ENCODE assay signal across 9 cellular contexts in genomic region chr3:183185696-183186095, GRCh38. TPM values are rescaled to one million over a fixed set of nuclear protein-coding genes. Genes with fewer than 3 reads are reported as not detected.
DNase-seq lines count a peak whose midpoint lies in the region; ATAC-seq and TF ChIP-seq lines count a peak whose summit lies in the region.
"Had no signal": no experiment of that assay in that cellular context is flagged by ENCODE, and none has a peak within 500 bp of the region (broad histone marks: within the 10 kb centered on the region; RNA-seq: fewer than 3 reads in every experiment).

No MANE protein-coding gene starts in this region.

- no peaks in the 10 kb centered on the region for H3K79me2 ChIP-seq in mammary epithelial cell (ENCODE audit: insufficient read depth, low read length)

- TF ChIP-seq CTCF in mammary epithelial cell (conservative IDR thresholded peaks at IDR 0.05 in 1 of 2, IDR thresholded peaks at IDR 0.05 in 1 of 2; ENCODE audit: extremely low read depth in 1 of 2, insufficient read depth in 1 of 2, low read depth in 1 of 2, low read length in 2 of 2) (no peak), vagina (IDR thresholded peaks at IDR 0.05) (no peak)

- intact Hi-C loops in mammary epithelial cell (cut with micrococcal nuclease) (loop anchor here (1.0 to 5.0 kb wide), 2 partner anchors 144 to 473 kb away; no protein-coding TSS in a partner anchor), vagina (cut with DNase I) (no loop called here)

- H3K27me3 ChIP-seq in mammary epithelial cell (ENCODE audit: insufficient read depth, low read length) = no peaks in the 10 kb centered on the region
- H3K27me3 ChIP-seq in vagina = no peaks in the 10 kb centered on the region
- H3K27me3 ChIP-seq: right lobe of liver had no signal

- H2AFZ ChIP-seq in mammary epithelial cell (ENCODE audit: low read depth, low read length) = peak overlapping the region; percentile 62

- H4K20me1 ChIP-seq in mammary epithelial cell (ENCODE audit: insufficient read depth, low read length) = no peaks in the 10 kb centered on the region

- no peaks in the 10 kb centered on the region for H3K36me3 ChIP-seq in mammary epithelial cell (ENCODE audit: insufficient read depth, low read length)
- no peaks in the 10 kb centered on the region for H3K36me3 ChIP-seq in vagina
- H3K36me3 ChIP-seq: right lobe of liver had no signal

- no peak overlapping the region for H3K9ac ChIP-seq in mammary epithelial cell (ENCODE audit: insufficient read depth, low read length)

- ATAC-seq in HG02798 (IDR thresholded peaks at IDR 0.05; ENCODE audit: poor library complexity, unreplicated experiment) = no peak
- ATAC-seq in GM18909 (IDR thresholded peaks at IDR 0.05; ENCODE audit: poor library complexity, unreplicated experiment) = no peak

- WGBS in mammary epithelial cell (ENCODE audit: low coverage, missing lambda C conversion rate) = 28% methylated on average over 4 of the region's 4 CpGs

- H3K4me3 ChIP-seq in mammary epithelial cell (replicated peaks in 1 of 3; ENCODE audit: insufficient read depth in 1 of 3, low read depth in 2 of 3, low read length in 3 of 3) (no peak overlapping the region), vagina (no peak overlapping the region)
- H3K4me3 ChIP-seq: right lobe of liver had no signal

- CTCF ChIA-PET in mammary epithelial cell (lab: Charles Lee; ENCODE audit: low non-redundant PET) = interaction anchor here (0.5 to 2.3 kb wide), 2 partner anchors 197 to 200 kb away, joined by 3 to 45 read pairs; no protein-coding TSS in a partner anchor

- H3K4me1 ChIP-seq in mammary epithelial cell (ENCODE audit: insufficient read depth, low read length) (peaks cover 13% of the 10 kb centered on the region), vagina (peaks cover 12% of the 10 kb centered on the region)
- H3K4me1 ChIP-seq: right lobe of liver had no signal

- DNase-seq in NCI-H510A treated with DMSO at 0.1 percent for 48 hours (lab: John Stamatoyannopoulos, UW) = peak; percentile 58
- no peak for DNase-seq in NCI-H510A (lab: John Stamatoyannopoulos, UW)
- peak; percentile 26 for DNase-seq in NAMALWA (ENCODE audit: low spot score)
- peak; percentile 64 for DNase-seq in mammary epithelial cell
- peak; percentile 57 for DNase-seq in non-pigmented ciliary epithelial cell (ENCODE audit: low read depth)
- no peak for DNase-seq in vagina (ENCODE audit: extremely low spot score in 2 of 2)
- DNase-seq: right lobe of liver had no signal

- BruUV-seq in mammary epithelial cell (replicated peaks; lab: Mats Ljungman, UMichigan) = no TSS peak

- dilution Hi-C loops in mammary epithelial cell (cut with HindIII; ENCODE audit: low sequenced_read_pairs) = no loop called here

- H3K4me2 ChIP-seq in mammary epithelial cell (ENCODE audit: insufficient read depth, low read depth, low read length) = peak overlapping the region; percentile 61

- H3K27ac ChIP-seq in mammary epithelial cell (ENCODE audit: insufficient read depth, low read depth, low read length) (peak overlapping the region; percentile 12), vagina (no peak overlapping the region)
- H3K27ac ChIP-seq: right lobe of liver had no signal

- in situ Hi-C loops in mammary epithelial cell (cut with MboI; ENCODE audit: low sequenced_read_pairs in 2 of 2) = no loop called here

- TF ChIP-seq POLR2A in vagina (IDR thresholded peaks at IDR 0.05) = no peak

- H3K9me3 ChIP-seq in mammary epithelial cell (replicated peaks; ENCODE audit: insufficient read depth, low read length) (no peaks in the 10 kb centered on the region), vagina (no peaks in the 10 kb centered on the region)
- H3K9me3 ChIP-seq: right lobe of liver had no signal

RNA-seq across cellular contexts. Expression of gene LAMP3, which starts 23.2 kb away (rescaled TPM):
- 1 to 10 TPM in 1 of 2 donors, under 1 TPM in 1; 0.83 to 1.7 TPM for total RNA-seq in mammary epithelial cell
- 0.40 TPM for polyA plus RNA-seq in mammary epithelial cell
- not detected for polyA minus RNA-seq in mammary epithelial cell
- 3.9 TPM for total RNA-seq in vagina

Comparison
In these comparisons a context has a peak if more than half of its experiments do, and no peak if none do; other contexts are left out.
1. DNase-seq: peak in NCI-H510A treated with DMSO at 0.1 percent for 48 hours (single experiment), NAMALWA (single experiment), mammary epithelial cell (single experiment) and non-pigmented ciliary epithelial cell (single experiment); none in NCI-H510A (single experiment) and vagina (0 of 2).